Comparison of ENCODE assay signal across 8 cellular contexts in genomic region chr17:1561420-1562177, GRCh38. TPM values are rescaled to one million over a fixed set of nuclear protein-coding genes. Genes with fewer than 3 reads are reported as not detected.
DNase-seq lines count a peak whose midpoint lies in the region; ATAC-seq and TF ChIP-seq lines count a peak whose summit lies in the region.

No MANE protein-coding gene starts in this region.

- no peaks in the 10 kb centered on the region for H3K27me3 ChIP-seq in left lung

- peak overlapping the region; percentile 69 for H3K27ac Mint-ChIP-seq in stimulated activated memory B cell treated with anti-CD40 and anti-IgM and Interleukin-4, amounts not matched to agents 10 μg/mL and 1 μg/mL and 100 μg/mL, for 72 hours

- no peaks in the 10 kb centered on the region for H3K9me3 ChIP-seq in left lung

- peak; percentile 18 for ATAC-seq in HG03025 (IDR thresholded peaks at IDR 0.05; ENCODE audit: low FRiP score, unreplicated experiment)
- peak; percentile 47 for ATAC-seq in left lung
- ATAC-seq in stimulated activated memory B cell treated with anti-CD40 and anti-IgM and Interleukin-4, amounts not matched to agents 10 μg/mL and 1 μg/mL and 100 μg/mL, for 72 hours: peak; percentile 39
- ATAC-seq in GM19452 (IDR thresholded peaks at IDR 0.05; ENCODE audit: unreplicated experiment): no peak

- peak overlapping the region; percentile 21 for H3K27ac ChIP-seq in caudate nucleus (ENCODE audit: low read depth, low read length)
- H3K27ac ChIP-seq in left lung: peak overlapping the region; percentile 56 to 88

- peaks cover 11 to 71% of the 10 kb centered on the region in 2 donors for H3K4me1 ChIP-seq in left lung

- no peaks in the 10 kb centered on the region for H3K27me3 Mint-ChIP-seq in stimulated activated memory B cell treated with anti-CD40 and anti-IgM and Interleukin-4, amounts not matched to agents 10 μg/mL and 1 μg/mL and 100 μg/mL, for 72 hours

- H3K4me1 Mint-ChIP-seq in stimulated activated memory B cell treated with anti-CD40 and anti-IgM and Interleukin-4, amounts not matched to agents 10 μg/mL and 1 μg/mL and 100 μg/mL, for 72 hours: peaks cover 68% of the 10 kb centered on the region

- peaks cover 0 to 2% of the 10 kb centered on the region in 2 donors for H3K36me3 ChIP-seq in left lung

- H3K4me3 Mint-ChIP-seq in stimulated activated memory B cell treated with anti-CD40 and anti-IgM and Interleukin-4, amounts not matched to agents 10 μg/mL and 1 μg/mL and 100 μg/mL, for 72 hours: peak overlapping the region; percentile 87

- intact Hi-C loops in left lung (cut with DNase I): no loop called here

- H3K4me3 ChIP-seq in GM08714 (ENCODE audit: low read length): peak overlapping the region; percentile 84
- peak overlapping the region; percentile 89 to 91 for H3K4me3 ChIP-seq in left lung

- no peaks in the 10 kb centered on the region for H3K9me3 Mint-ChIP-seq in stimulated activated memory B cell treated with anti-CD40 and anti-IgM and Interleukin-4, amounts not matched to agents 10 μg/mL and 1 μg/mL and 100 μg/mL, for 72 hours

- H3K36me3 Mint-ChIP-seq in stimulated activated memory B cell treated with anti-CD40 and anti-IgM and Interleukin-4, amounts not matched to agents 10 μg/mL and 1 μg/mL and 100 μg/mL, for 72 hours: peaks cover 14% of the 10 kb centered on the region

- no peak for TF ChIP-seq CTCF in left lung (IDR thresholded peaks at IDR 0.05)

- peak; percentile 24 for DNase-seq in T-helper 9 cell
- DNase-seq in caudate nucleus (lab: John Stamatoyannopoulos, UW): peak in 2 of 61 donors; percentile 27 to 39
- peak in 1 of 2 donors; percentile 86 for DNase-seq in left lung
- no peak for DNase-seq in SKM-1 treated with dmso at 0.1 percent for 144 hours (lab: John Stamatoyannopoulos, UW; ENCODE audit: unreplicated experiment)

RNA-seq across cellular contexts. Expression of gene PITPNA, which starts 1.0 kb away (rescaled TPM):
- total RNA-seq in left lung: 10 to 100 TPM; 64.1 to 96.8 TPM

RNA-seq across cellular contexts. Expression of gene INPP5K, which starts 45.2 kb away (rescaled TPM):
- 10 to 100 TPM; 41.9 to 51.1 TPM for total RNA-seq in left lung
